In the genomic region with DNA sequence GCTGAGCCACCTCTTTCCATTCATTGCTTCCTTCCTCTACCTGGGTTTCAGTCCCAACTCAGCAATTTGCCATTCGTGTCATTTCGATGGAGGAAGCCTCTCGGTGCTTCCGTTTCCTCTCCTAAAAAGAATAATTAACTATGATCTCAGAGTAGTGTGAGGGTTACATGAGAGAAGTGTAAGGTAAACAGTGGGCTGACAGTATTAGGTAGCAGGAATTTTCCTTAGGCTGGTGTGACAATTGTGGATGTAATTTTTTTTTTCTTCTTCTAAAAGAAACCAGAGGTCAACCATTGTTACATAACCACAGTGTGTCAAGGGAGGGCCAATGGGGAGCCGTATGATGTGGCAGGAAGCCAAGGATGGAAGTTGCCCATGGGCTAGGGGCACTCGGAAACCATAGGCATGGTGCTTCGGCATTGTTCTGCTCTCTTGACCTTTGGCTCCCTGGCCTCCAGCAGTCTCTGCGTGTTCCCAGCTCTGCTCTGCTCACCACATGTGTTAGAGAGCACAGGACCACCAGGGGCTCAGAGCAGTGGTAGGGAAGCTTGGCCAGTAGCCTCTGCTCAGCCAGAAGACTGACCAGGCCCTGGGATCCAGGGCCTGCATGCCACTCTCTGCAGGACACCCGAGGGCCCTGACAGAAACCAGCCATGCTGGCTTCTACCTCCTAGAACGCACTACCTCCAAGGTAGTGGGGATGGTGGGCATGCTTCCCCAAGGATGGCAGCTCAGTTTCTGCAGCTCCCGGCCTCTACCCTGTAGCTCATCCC, we compare ENCODE assay signal across 11 cellular contexts. TPM values are rescaled to one million over a fixed set of nuclear protein-coding genes. Genes with fewer than 3 reads are reported as not detected.
DNase-seq lines count a peak whose midpoint lies in the region; ATAC-seq and TF ChIP-seq lines count a peak whose summit lies in the region.
"Had no signal": no experiment of that assay in that cellular context is flagged by ENCODE, and none has a peak within 500 bp of the region (broad histone marks: within the 10 kb centered on the region; RNA-seq: fewer than 3 reads in every experiment).

No MANE protein-coding gene starts in this region.

- H3K9me3 ChIP-seq in CD4-positive, alpha-beta memory T cell (ENCODE audit: control insufficient read depth in 1 of 2, low read length in 2 of 2): no peaks in the 10 kb centered on the region
- H3K9me3 ChIP-seq in lower lobe of right lung: no peaks in the 10 kb centered on the region
- H3K9me3 ChIP-seq: thoracic aorta had no signal

- H3K27ac Mint-ChIP-seq in CD4-positive, alpha-beta memory T cell: peak overlapping the region; percentile 48 to 86 (median 68)
- H3K27ac Mint-ChIP-seq in T-cell: peak overlapping the region; percentile 77 to 78

- H3K27ac ChIP-seq in CD4-positive, alpha-beta memory T cell (ENCODE audit: low read depth, low read length): no peak overlapping the region
- H3K27ac ChIP-seq in lower lobe of right lung: peak overlapping the region; percentile 37
- H3K27ac ChIP-seq: thoracic aorta had no signal

- TF ChIP-seq CTCF in lower lobe of right lung (IDR thresholded peaks at IDR 0.05): no peak

- H3K4me3 Mint-ChIP-seq in CD4-positive, alpha-beta memory T cell: peak overlapping the region; percentile 77 to 91 (median 85)
- H3K4me3 Mint-ChIP-seq in T-cell: peak overlapping the region; percentile 66 to 82 (median 76)

- CTCF ChIA-PET in CD4-positive, alpha-beta memory T cell (lab: Charles Lee; ENCODE audit: partially characterized antibody): interaction anchor here (0.9 to 2.4 kb wide), 5 partner anchors 21 to 141 kb away, joined by 3 to 9 read pairs (median 5); no protein-coding TSS in a partner anchor
- CTCF ChIA-PET in T-cell (lab: Charles Lee): no interaction called here

- H3K27me3 ChIP-seq in CD4-positive, alpha-beta memory T cell (ENCODE audit: insufficient read depth, low read length): no peaks in the 10 kb centered on the region
- H3K27me3 ChIP-seq in lower lobe of right lung (ENCODE audit: low read depth): no peaks in the 10 kb centered on the region

- no peaks in the 10 kb centered on the region for H3K36me3 ChIP-seq in CD4-positive, alpha-beta memory T cell (ENCODE audit: insufficient read depth, low read length)
- no peaks in the 10 kb centered on the region for H3K36me3 ChIP-seq in lower lobe of right lung
- H3K36me3 ChIP-seq: thoracic aorta had no signal

- DNase-seq in CD4-positive, alpha-beta memory T cell: peak in 2 of 5 donors; percentile 19 to 21
- peak; percentile 30 for DNase-seq in H4 (ENCODE audit: low spot score)
- DNase-seq in T-cell: no peak
- DNase-seq in lower lobe of right lung: no peak
- DNase-seq in activated CD4-positive, CD25-positive, alpha-beta regulatory T cell (lab: John Stamatoyannopoulos, UW): no peak
- DNase-seq in NCI-H526 (lab: John Stamatoyannopoulos, UW): no peak
- DNase-seq in NCI-H187 (lab: John Stamatoyannopoulos, UW): no peak
- no peak for DNase-seq in NCI-H446 treated with DMSO at 0.1 percent for 48 hours (lab: John Stamatoyannopoulos, UW)
- DNase-seq: stimulated activated CD4-positive, alpha-beta T cell treated with anti-CD3 and anti-CD28 coated beads, Interleukin-12 subunit alpha, Interleukin-12 subunit beta, amount 100 ng/mL, for 4 hours had no signal

- H3K4me1 Mint-ChIP-seq in CD4-positive, alpha-beta memory T cell: peaks cover 15 to 35% (median 28%) of the 10 kb centered on the region in 4 donors
- H3K4me1 Mint-ChIP-seq in T-cell: peaks cover 27 to 30% (median 28%) of the 10 kb centered on the region in 3 donors

- no peak overlapping the region for H3K4me3 ChIP-seq in CD4-positive, alpha-beta memory T cell (ENCODE audit: low read length in 2 of 2)
- no peak overlapping the region for H3K4me3 ChIP-seq in lower lobe of right lung
- H3K4me3 ChIP-seq: thoracic aorta had no signal

- ATAC-seq in T-cell (replicated peaks in 1 of 4): no peak
- peak in 1 of 2 donors; percentile 12 for ATAC-seq in lower lobe of right lung

- intact Hi-C loops in CD4-positive, alpha-beta memory T cell (cut with micrococcal nuclease): loop anchor here (5.0 to 10.0 kb wide), 3 partner anchors 132 to 215 kb away; a partner anchor contains a TSS
- intact Hi-C loops in lower lobe of right lung (cut with DNase I): loop anchor here (10.0 kb wide), 1 partner anchor 115 kb away; a partner anchor contains a TSS

- H3K4me1 ChIP-seq in CD4-positive, alpha-beta memory T cell (ENCODE audit: insufficient read depth, low read length): peaks cover 37% of the 10 kb centered on the region
- H3K4me1 ChIP-seq in lower lobe of right lung: peaks cover 29% of the 10 kb centered on the region

- no peaks in the 10 kb centered on the region for H3K9me3 Mint-ChIP-seq in CD4-positive, alpha-beta memory T cell
- no peaks in the 10 kb centered on the region for H3K9me3 Mint-ChIP-seq in T-cell

- peaks cover 0 to 4% of the 10 kb centered on the region in 2 donors for H3K36me3 Mint-ChIP-seq in CD4-positive, alpha-beta memory T cell
- no peaks in the 10 kb centered on the region for H3K36me3 Mint-ChIP-seq in T-cell

- POLR2A ChIA-PET in CD4-positive, alpha-beta memory T cell (lab: Charles Lee; ENCODE audit: partially characterized antibody): interaction anchor here (0.6 to 5.5 kb wide), 9 partner anchors 9 to 1864 kb away, joined by 3 to 61 read pairs (median 4); a partner anchor contains a TSS
- POLR2A ChIA-PET in T-cell (lab: Charles Lee): interaction anchor here in 1 of 2 donors (0.7 kb wide), 1 partner anchor 8 kb away, joined by 5 read pairs; no protein-coding TSS in a partner anchor

- no peaks in the 10 kb centered on the region for H3K27me3 Mint-ChIP-seq in CD4-positive, alpha-beta memory T cell
- no peaks in the 10 kb centered on the region for H3K27me3 Mint-ChIP-seq in T-cell

RNA-seq across cellular contexts. Expression of a gene that starts 2.0 kb away (rescaled TPM):
- total RNA-seq in CD4-positive, alpha-beta memory T cell: 1 to 10 TPM in 1 of 2 experiments, under 1 TPM in 1; 0.47 to 1.1 TPM
- polyA plus RNA-seq in CD4-positive, alpha-beta memory T cell: under 1 TPM; 0.10 to 0.14 TPM
- 194 and 219 TPM in 2 replicates for total RNA-seq in H4 (2014; rRNA removed; shearing (Covaris generic))
- total RNA-seq in T-cell: 1 to 10 TPM; 2.3 to 4.2 (median 2.7) TPM
- total RNA-seq in lower lobe of right lung: 6.7 TPM

RNA-seq across cellular contexts. Expression of a gene that starts 23.5 kb away (rescaled TPM):
- 1 to 10 TPM; 5.3 to 5.8 TPM for total RNA-seq in CD4-positive, alpha-beta memory T cell
- polyA plus RNA-seq in CD4-positive, alpha-beta memory T cell: 1 to 10 TPM; 3.3 to 6.1 TPM
- 6.2 and 7.2 TPM in 2 replicates for total RNA-seq in H4 (2014; rRNA removed; shearing (Covaris generic))
- 10 to 100 TPM in 3 of 5 donors, 1 to 10 TPM in 2; 4.0 to 12.3 (median 11.3) TPM for total RNA-seq in T-cell
- 371 TPM for total RNA-seq in lower lobe of right lung

RNA-seq across cellular contexts. Expression of a gene that starts 55.2 kb away (rescaled TPM):
- total RNA-seq in CD4-positive, alpha-beta memory T cell: not detected
- not detected for polyA plus RNA-seq in CD4-positive, alpha-beta memory T cell
- total RNA-seq in H4 (2014; rRNA removed; shearing (Covaris generic)): not detected in 2 replicates
- total RNA-seq in T-cell: not detected
- 3.1 TPM for total RNA-seq in lower lobe of right lung
- total RNA-seq: kidney epithelial cell had no signal

Comparison
In these comparisons a context has a peak if more than half of its experiments do, and no peak if none do; other contexts are left out.
1. RNA of a gene that starts 2.0 kb away (total RNA-seq): 194 to 219 TPM in H4; 6.7 TPM in lower lobe of right lung (single experiment), 2.3 to 4.2 TPM in T-cell and 0.47 to 1.1 TPM in CD4-positive, alpha-beta memory T cell; every median in the first group is over 10 times any median in the second.
2. RNA of a gene that starts 23.5 kb away (total RNA-seq): 371 TPM in lower lobe of right lung (single experiment); 4.0 to 12.3 TPM in T-cell, 6.2 to 7.2 TPM in H4 and 5.3 to 5.8 TPM in CD4-positive, alpha-beta memory T cell; every median in the first group is over 10 times any median in the second.